Comparison of ENCODE assay signal across 8 cellular contexts in the genomic region with DNA sequence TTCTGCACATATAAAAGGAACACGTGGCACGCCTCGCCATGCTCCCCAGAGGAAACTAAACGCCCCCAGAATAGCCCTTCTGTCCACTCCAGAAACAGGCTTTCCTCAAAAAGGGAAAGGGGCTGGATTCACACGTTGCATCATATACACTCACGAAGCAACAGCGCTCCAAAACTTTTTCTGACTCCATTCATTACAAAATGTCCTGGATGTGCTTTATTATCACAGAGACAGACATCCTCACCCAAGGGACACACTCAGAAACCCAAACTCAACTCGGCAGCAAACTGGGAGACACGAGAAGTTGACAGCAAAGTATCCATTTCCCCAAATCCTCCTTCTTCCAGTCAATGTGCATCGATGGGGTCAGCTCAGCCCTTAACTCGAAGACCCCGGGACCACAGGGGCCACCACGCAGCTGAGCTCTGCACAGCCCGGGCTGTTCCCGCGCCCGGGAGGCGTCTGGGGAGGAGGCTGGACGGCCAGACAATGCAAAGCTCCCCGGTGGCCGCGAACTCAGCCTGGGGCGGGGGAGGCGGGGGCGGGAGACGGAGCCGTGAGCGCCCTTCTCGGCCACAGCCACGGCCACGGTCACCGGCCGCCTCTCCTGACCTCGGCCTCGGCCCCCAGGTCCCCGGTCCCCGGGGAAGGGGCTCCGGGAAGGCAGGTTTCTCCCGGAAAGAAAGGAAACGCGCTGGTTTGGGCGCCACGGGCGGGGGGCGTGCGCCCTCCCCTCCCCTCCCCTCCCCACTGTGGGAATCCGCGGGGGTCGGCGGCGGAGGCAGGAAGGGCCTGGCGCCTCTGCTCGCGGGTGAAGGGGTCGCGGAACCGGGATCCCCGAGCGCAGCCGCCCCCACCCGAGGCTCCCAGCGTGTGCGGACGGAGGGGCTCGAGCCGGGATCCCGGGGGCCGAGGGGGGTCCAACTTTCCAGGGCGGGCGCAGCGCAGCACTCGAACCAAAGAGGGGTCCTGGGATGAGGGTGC. TPM values are rescaled to one million over a fixed set of nuclear protein-coding genes. Genes with fewer than 3 reads are reported as not detected.
DNase-seq lines count a peak whose midpoint lies in the region; ATAC-seq, FAIRE-seq and TF ChIP-seq lines count a peak whose summit lies in the region.

No MANE protein-coding gene starts in this region.

- ATAC-seq in DND-41 (ENCODE audit: insufficient read depth, low read depth) (no peak), HG03520 (IDR thresholded peaks at IDR 0.05; ENCODE audit: unreplicated experiment) (no peak), GM19467 (IDR thresholded peaks at IDR 0.05; ENCODE audit: unreplicated experiment) (no peak)

- H3K27me3 ChIP-seq in DND-41 (ENCODE audit: insufficient read depth, low read length, poor library complexity) (peaks cover 20% of the 10 kb centered on the region), OCI-LY1 (ENCODE audit: insufficient read depth, low read length) (no peaks in the 10 kb centered on the region), endothelial cell of umbilical vein (ENCODE audit: control insufficient read depth in 2 of 2, insufficient read depth in 2 of 2, low read length in 2 of 2) (no peaks in the 10 kb centered on the region)

- H3K9ac ChIP-seq in DND-41 (ENCODE audit: low read depth, low read length) (no peak overlapping the region), OCI-LY1 (ENCODE audit: low read length) (no peak overlapping the region), endothelial cell of umbilical vein (replicated peaks; ENCODE audit: extremely low read depth, insufficient read depth, low read length) (peak overlapping the region; percentile 66)

- H3K36me3 Mint-ChIP-seq in nephron progenitor cell (ENCODE audit: low read depth) = peaks cover 17% of the 10 kb centered on the region

- H3K36me3 ChIP-seq in DND-41 (ENCODE audit: insufficient read depth, low read length) = no peaks in the 10 kb centered on the region
- no peaks in the 10 kb centered on the region for H3K36me3 ChIP-seq in OCI-LY1 (ENCODE audit: insufficient read depth, low read length)
- H3K36me3 ChIP-seq in endothelial cell of umbilical vein (ENCODE audit: control insufficient read depth in 2 of 2, extremely low read depth in 1 of 2, insufficient read depth in 2 of 2, low read length in 2 of 2) = no peaks in the 10 kb centered on the region

- H3K9me3 ChIP-seq in DND-41 (ENCODE audit: insufficient read depth, low read length, severe bottlenecking) (no peaks in the 10 kb centered on the region), OCI-LY1 (ENCODE audit: low read length) (no peaks in the 10 kb centered on the region), endothelial cell of umbilical vein (replicated peaks; ENCODE audit: control insufficient read depth, insufficient read depth, low read length) (no peaks in the 10 kb centered on the region)

- TF ChIP-seq CTCF in DND-41 (IDR thresholded peaks at IDR 0.05; ENCODE audit: borderline replicate concordance, extremely low read depth, low read length, poor library complexity, severe bottlenecking) (no peak), OCI-LY1 (IDR thresholded peaks at IDR 0.05; ENCODE audit: low read length) (no peak), endothelial cell of umbilical vein (IDR thresholded peaks at IDR 0.05; ENCODE audit: extremely low read depth in 1 of 2, insufficient read depth in 1 of 2, low read depth in 1 of 2, low read length in 2 of 2) (no peak), nephron progenitor cell (IDR thresholded peaks at IDR 0.05) (no peak)

- CTCF ChIA-PET in endothelial cell of umbilical vein (lab: Charles Lee) = interaction anchor here (1.0 to 7.8 kb wide), 9 partner anchors 20 to 834 kb away, joined by 3 to 341 read pairs (median 8); a partner anchor contains a TSS

- no TSS peak for BruUV-seq in endothelial cell of umbilical vein (replicated peaks; lab: Mats Ljungman, UMichigan)

- H3K27ac ChIP-seq in DND-41 (ENCODE audit: low read length) = no peak overlapping the region
- no peak overlapping the region for H3K27ac ChIP-seq in OCI-LY1 (ENCODE audit: low read depth, low read length, poor library complexity, severe bottlenecking)
- no peak overlapping the region for H3K27ac ChIP-seq in endothelial cell of umbilical vein (ENCODE audit: insufficient read depth, low read depth, low read length)

- H3K4me3 ChIP-seq in DND-41 (ENCODE audit: low read depth in 1 of 2, low read length in 2 of 2) (no peak overlapping the region), OCI-LY1 (ENCODE audit: low read depth, low read length, poor library complexity, severe bottlenecking) (peak overlapping the region; percentile 22), endothelial cell of umbilical vein (replicated peaks in 1 of 3; ENCODE audit: insufficient read depth in 1 of 3, low read depth in 1 of 3, low read length in 3 of 3) (peak overlapping the region; percentile 84 to 93 (median 91))

- H3K27me3 Mint-ChIP-seq in nephron progenitor cell (ENCODE audit: low read depth, poor library complexity) = peaks cover 8% of the 10 kb centered on the region

- H4K20me1 ChIP-seq in DND-41 (ENCODE audit: insufficient read depth, low read length) = no peaks in the 10 kb centered on the region; the same call in 1 of the 2 replicates
- no peaks in the 10 kb centered on the region for H4K20me1 ChIP-seq in OCI-LY1 (ENCODE audit: insufficient read depth, low read length)
- no peaks in the 10 kb centered on the region for H4K20me1 ChIP-seq in endothelial cell of umbilical vein (replicated peaks; ENCODE audit: control insufficient read depth, extremely low read depth, insufficient read depth, low read length)

- dilution Hi-C loops in endothelial cell of umbilical vein (cut with MboI; ENCODE audit: extremely low pct_ligation_motif_present, low sequenced_read_pairs) = loop anchor here (25.0 kb wide), 1 partner anchor 191 kb away; a partner anchor contains a TSS

- no peak for FAIRE-seq in endothelial cell of umbilical vein (lab: Jason Lieb, UNC)
- FAIRE-seq in RCC 7860 (lab: Jason Lieb, UNC) = no peak

- no peak for DNase-seq in DND-41
- peak; percentile 48 for DNase-seq in endothelial cell of umbilical vein (ENCODE audit: low read depth, low spot score)
- peak; percentile 71 for DNase-seq in nephron progenitor cell
- DNase-seq in RCC 7860 (ENCODE audit: low spot score) = no peak
- DNase-seq in epidermal melanocyte (ENCODE audit: insufficient read length, low spot score) = no peak

- H3K4me1 ChIP-seq in DND-41 (ENCODE audit: insufficient read depth, low read length) (peaks cover 26% of the 10 kb centered on the region), OCI-LY1 (ENCODE audit: insufficient read depth, low read length, severe bottlenecking) (peaks cover 11% of the 10 kb centered on the region), endothelial cell of umbilical vein (ENCODE audit: control insufficient read depth, extremely low read depth, insufficient read depth, low read length) (peaks cover 21% of the 10 kb centered on the region)

- peaks cover under 1% of the 10 kb centered on the region for H3K9me3 Mint-ChIP-seq in nephron progenitor cell

- peak overlapping the region; percentile 51 for H3K4me2 ChIP-seq in DND-41 (ENCODE audit: insufficient read depth, low read length)
- peak overlapping the region; percentile 26; the same call in 1 of the 2 replicates for H3K4me2 ChIP-seq in OCI-LY1 (ENCODE audit: low read length)
- peak overlapping the region; percentile 99 for H3K4me2 ChIP-seq in endothelial cell of umbilical vein (ENCODE audit: insufficient read depth, low read length)

- peak overlapping the region; percentile 93 for H3K4me3 Mint-ChIP-seq in nephron progenitor cell

- H3K9me1 ChIP-seq in endothelial cell of umbilical vein (replicated peaks; ENCODE audit: control insufficient read depth, extremely low read depth, insufficient read depth, low read length) = no peaks in the 10 kb centered on the region

- H3K4me1 Mint-ChIP-seq in nephron progenitor cell = peaks cover 49% of the 10 kb centered on the region

- H2AFZ ChIP-seq in DND-41 (ENCODE audit: low read depth, low read length) = no peak overlapping the region
- H2AFZ ChIP-seq in OCI-LY1 (ENCODE audit: low read length) = no peak overlapping the region
- peak overlapping the region; percentile 93 for H2AFZ ChIP-seq in endothelial cell of umbilical vein (ENCODE audit: low read depth, low read length)

- no peaks in the 10 kb centered on the region for H3K9me2 ChIP-seq in OCI-LY1 (ENCODE audit: low read depth, low read length)

- H3K79me2 ChIP-seq in DND-41 (ENCODE audit: insufficient read depth, low read length) (no peaks in the 10 kb centered on the region), OCI-LY1 (ENCODE audit: insufficient read depth, low read length) (no peaks in the 10 kb centered on the region), endothelial cell of umbilical vein (ENCODE audit: control insufficient read depth, insufficient read depth, low read length) (peaks cover 19% of the 10 kb centered on the region)

- POLR2A ChIA-PET in endothelial cell of umbilical vein (lab: Charles Lee) = no interaction called here

- H3K27ac Mint-ChIP-seq in nephron progenitor cell = peak overlapping the region; percentile 81

- intact Hi-C loops in endothelial cell of umbilical vein (cut with micrococcal nuclease) = loop anchor here (1.0 to 5.0 kb wide), 4 partner anchors 46 to 98 kb away; no protein-coding TSS in a partner anchor

- no peaks in the 10 kb centered on the region for H3F3A ChIP-seq in OCI-LY1 (ENCODE audit: insufficient read depth, low read length)

- TF ChIP-seq POLR2A in endothelial cell of umbilical vein (IDR thresholded peaks at IDR 0.05; ENCODE audit: low read depth, low read length) = no peak

TF ChIP-seq in endothelial cell of umbilical vein, 7 proteins besides CTCF, POLR2A, EP300 and RAD21 (continues in another document):
- no peak for TF ChIP-seq JUN (IDR thresholded peaks at IDR 0.05; ENCODE audit: borderline replicate concordance, insufficient read depth, insufficient read length, low read depth)

RNA-seq across cellular contexts. Expression of a gene that starts 1.2 kb away (rescaled TPM):
- 58.9 and 77.3 TPM in 2 replicates for total RNA-seq in endothelial cell of umbilical vein
- 69.5 and 79.0 TPM in 2 replicates for polyA plus RNA-seq in endothelial cell of umbilical vein
- 30.9 and 37.0 TPM in 2 replicates for polyA plus RNA-seq in endothelial cell of umbilical vein (2011; cell fraction: cytosol; rRNA removed)
- 23.1 and 36.3 TPM in 2 replicates for polyA plus RNA-seq in endothelial cell of umbilical vein (2011; cell fraction: nucleus; rRNA removed)
- 19.7 and 40.2 TPM in 2 replicates for polyA plus RNA-seq in endothelial cell of umbilical vein (2012)
- 58.4 and 79.1 TPM in 2 replicates for polyA minus RNA-seq in endothelial cell of umbilical vein
- 5.2 TPM for polyA minus RNA-seq in endothelial cell of umbilical vein (2011; cell fraction: cytosol; rRNA and poly(A)+ RNA removed)
- polyA minus RNA-seq in endothelial cell of umbilical vein (2011; cell fraction: nucleus; rRNA and poly(A)+ RNA removed) = 27.9 and 31.7 TPM in 2 replicates

RNA-seq across cellular contexts. Expression of a gene that starts 18.5 kb away (rescaled TPM):
- total RNA-seq in endothelial cell of umbilical vein = 19.5 and 19.6 TPM in 2 replicates
- polyA plus RNA-seq in endothelial cell of umbilical vein = 18.6 and 19.0 TPM in 2 replicates
- polyA plus RNA-seq in endothelial cell of umbilical vein (2011; cell fraction: cytosol; rRNA removed) = 16.5 and 20.5 TPM in 2 replicates
- 9.6 and 10.3 TPM in 2 replicates for polyA plus RNA-seq in endothelial cell of umbilical vein (2011; cell fraction: nucleus; rRNA removed)
- polyA plus RNA-seq in endothelial cell of umbilical vein (2012) = 22.1 and 22.5 TPM in 2 replicates
- 18.3 and 18.5 TPM in 2 replicates for polyA minus RNA-seq in endothelial cell of umbilical vein
- polyA minus RNA-seq in endothelial cell of umbilical vein (2011; cell fraction: cytosol; rRNA and poly(A)+ RNA removed) = 8.5 TPM
- polyA minus RNA-seq in endothelial cell of umbilical vein (2011; cell fraction: nucleus; rRNA and poly(A)+ RNA removed) = 10.9 and 15.9 TPM in 2 replicates

Comparison
In these comparisons a context has a peak if more than half of its experiments do, and no peak if none do; other contexts are left out.
1. DNase-seq: peak in endothelial cell of umbilical vein (single experiment) and nephron progenitor cell (single experiment); none in DND-41 (single experiment), RCC 7860 (single experiment) and epidermal melanocyte (single experiment).
2. H3K4me2 ChIP-seq: peak in every context shown above with its lines; median percentile 99 in endothelial cell of umbilical vein; 51 in DND-41; 26 in OCI-LY1.
3. H3K4me3 ChIP-seq: peak in OCI-LY1 (single experiment) and endothelial cell of umbilical vein (3 of 3); none in DND-41 (0 of 2).